In genomic region chr15:90592144-90592887, GRCh38 we compare ENCODE assay signal across 11 cellular contexts.
DNase-seq lines count a peak whose midpoint lies in the region; ATAC-seq, FAIRE-seq and TF ChIP-seq lines count a peak whose summit lies in the region.
"Had no signal": no experiment of that assay in that cellular context is flagged by ENCODE, and none has a peak within 500 bp of the region (broad histone marks: within the 10 kb centered on the region; RNA-seq: fewer than 3 reads in every experiment).

No MANE protein-coding gene starts in this region.

- DNase-seq in EH (ENCODE audit: low read depth) (peak; percentile 84), MV-4-11 (lab: John Stamatoyannopoulos, UW) (peak; percentile 58), brain microvascular endothelial cell (peak; percentile 25), putamen (ENCODE audit: low spot score) (no peak), pancreas (no peak), DMS53 treated with DMSO at 0.1 percent for 48 hours (lab: John Stamatoyannopoulos, UW; ENCODE audit: unreplicated experiment) (no peak), NCI-H2081 treated with DMSO at 0.1 percent for 48 hours (lab: John Stamatoyannopoulos, UW) (no peak)
- DNase-seq in natural killer cell treated with Interleukin-12 subunit alpha and Interleukin-12 subunit beta and Interleukin-15 and Interleukin-18, amount 100 ng/mL, for 72 hours (ENCODE audit: low spot score) = no peak
- DNase-seq: Karpas-422 had no signal

- no peaks in the 10 kb centered on the region for H3K9me3 Mint-ChIP-seq in natural killer cell treated with Interleukin-12 subunit alpha and Interleukin-12 subunit beta and Interleukin-15 and Interleukin-18, amount 100 ng/mL, for 72 hours

- H3K27me3 Mint-ChIP-seq in natural killer cell treated with Interleukin-12 subunit alpha and Interleukin-12 subunit beta and Interleukin-15 and Interleukin-18, amount 100 ng/mL, for 72 hours = no peaks in the 10 kb centered on the region

- H3K36me3 ChIP-seq in brain microvascular endothelial cell (replicated peaks) (no peaks in the 10 kb centered on the region), pancreas (no peaks in the 10 kb centered on the region)

- peaks cover 49 to 64% of the 10 kb centered on the region in 2 donors for H3K4me1 Mint-ChIP-seq in natural killer cell treated with Interleukin-12 subunit alpha and Interleukin-12 subunit beta and Interleukin-15 and Interleukin-18, amount 100 ng/mL, for 72 hours (ENCODE audit: low read depth in 2 of 2)

- H3K27ac ChIP-seq in brain microvascular endothelial cell (peak overlapping the region; percentile 49), pancreas (no peak overlapping the region)

- no peak for FAIRE-seq in pancreas (lab: Jason Lieb, UNC)
- FAIRE-seq: GM12891 had no signal

- 76 to 78% methylated on average over 5 of the region's 5 CpGs for WGBS in pancreas, 2 donors

- in situ Hi-C loops in brain microvascular endothelial cell (cut with HindIII; ENCODE audit: low pct_ligation_motif_present, low sequenced_read_pairs) = no loop called here

- intact Hi-C loops in pancreas (cut with DNase I) = no loop called here

- H3K9me3 ChIP-seq in pancreas = no peaks in the 10 kb centered on the region

- peak overlapping the region; percentile 70 to 97 for H3K27ac Mint-ChIP-seq in natural killer cell treated with Interleukin-12 subunit alpha and Interleukin-12 subunit beta and Interleukin-15 and Interleukin-18, amount 100 ng/mL, for 72 hours

- no peak for TF ChIP-seq CTCF in brain microvascular endothelial cell (IDR thresholded peaks at IDR 0.05; ENCODE audit: low read depth, low read length, missing control alignments)
- no peak for TF ChIP-seq CTCF in pancreas (IDR thresholded peaks at IDR 0.05)

- no peak overlapping the region for H3K4me3 Mint-ChIP-seq in natural killer cell treated with Interleukin-12 subunit alpha and Interleukin-12 subunit beta and Interleukin-15 and Interleukin-18, amount 100 ng/mL, for 72 hours

- no peaks in the 10 kb centered on the region for H3K36me3 Mint-ChIP-seq in natural killer cell treated with Interleukin-12 subunit alpha and Interleukin-12 subunit beta and Interleukin-15 and Interleukin-18, amount 100 ng/mL, for 72 hours

- H3K4me3 ChIP-seq in brain microvascular endothelial cell (ENCODE audit: low read depth, low read length) = no peak overlapping the region
- no peak overlapping the region for H3K4me3 ChIP-seq in pancreas
- H3K4me3 ChIP-seq: lung had no signal

- H3K4me1 ChIP-seq in pancreas = peaks cover 0 to 7% (median 0%) of the 10 kb centered on the region in 3 donors

- ATAC-seq in natural killer cell treated with Interleukin-12 subunit alpha and Interleukin-12 subunit beta and Interleukin-15 and Interleukin-18, amount 100 ng/mL, for 72 hours = no peak
- ATAC-seq in pancreas = no peak

- H3K27me3 ChIP-seq in brain microvascular endothelial cell (replicated peaks) (no peaks in the 10 kb centered on the region), pancreas (no peaks in the 10 kb centered on the region)

Comparison
In these comparisons a context has a peak if more than half of its experiments do, and no peak if none do; other contexts are left out.
1. DNase-seq: peak in EH (single experiment), MV-4-11 (single experiment) and brain microvascular endothelial cell (single experiment); none in natural killer cell treated with Interleukin-12 subunit alpha and Interleukin-12 subunit beta and Interleukin-15 and Interleukin-18, amount 100 ng/mL, for 72 hours (single experiment), putamen (single experiment), pancreas (0 of 6), DMS53 treated with DMSO at 0.1 percent for 48 hours (single experiment) and NCI-H2081 treated with DMSO at 0.1 percent for 48 hours (single experiment).